15 cellular contexts compared by ENCODE assay signal in the genomic region with DNA sequence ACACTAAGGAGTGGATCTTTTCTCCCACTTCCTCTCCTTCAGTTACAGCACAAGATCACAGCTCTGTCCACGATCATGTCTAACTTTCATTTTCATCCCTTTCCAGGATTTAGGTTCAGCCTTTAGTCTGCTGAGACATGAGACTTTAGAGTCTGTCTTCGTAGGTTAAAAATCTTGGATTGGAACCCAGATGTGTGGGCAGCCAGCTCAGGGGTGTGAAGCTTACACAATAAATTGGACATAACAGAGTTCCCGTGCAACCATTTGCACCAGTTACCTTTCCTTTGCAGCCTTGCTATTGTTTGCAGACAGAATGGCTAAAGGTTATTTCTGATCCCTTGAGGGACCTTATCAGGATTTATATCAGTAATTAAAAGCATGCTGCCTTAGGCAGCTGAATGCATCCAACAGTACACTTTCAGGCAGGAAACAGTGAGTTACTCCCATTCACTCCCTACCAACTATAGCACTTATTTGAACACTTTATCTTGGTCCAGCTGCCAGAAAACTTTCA.
DNase-seq lines count a peak whose midpoint lies in the region; ATAC-seq and TF ChIP-seq lines count a peak whose summit lies in the region.
"Had no signal": no experiment of that assay in that cellular context is flagged by ENCODE, and none has a peak within 500 bp of the region (broad histone marks: within the 10 kb centered on the region; RNA-seq: fewer than 3 reads in every experiment).

No MANE protein-coding gene starts in this region.

- H3K36me3 ChIP-seq in BLaER1: no peaks in the 10 kb centered on the region
- H3K36me3 ChIP-seq in neural progenitor cell: no peaks in the 10 kb centered on the region

- TF ChIP-seq CTCF in neural progenitor cell (IDR thresholded peaks at IDR 0.05): no peak

- no peak for ATAC-seq in GM21360 (IDR thresholded peaks at IDR 0.05; ENCODE audit: unreplicated experiment)
- ATAC-seq: stimulated activated naive CD8-positive, alpha-beta T cell treated with anti-CD3 and anti-CD28 coated beads, Interleukin-15, amount 100 ng/mL, for 72 hours had no signal

- H3K27me3 ChIP-seq in BLaER1: no peaks in the 10 kb centered on the region
- no peaks in the 10 kb centered on the region for H3K27me3 ChIP-seq in neural progenitor cell

- H3F3A ChIP-seq in neural progenitor cell (ENCODE audit: low read depth): no peaks in the 10 kb centered on the region

- no peak overlapping the region for H3K4me3 Mint-ChIP-seq in neural progenitor cell
- H3K4me3 Mint-ChIP-seq in activated T-helper 1 cell treated with anti-CD3 and anti-CD28 coated beads, Interleukin-12 subunit alpha, Interleukin-12 subunit beta, Interleukin-2, Interleukin-4 antibody, amounts not matched to agents 30 ng/mL and 10 ng/mL and 1 ng/mL, durations not matched to agents 14 hours and 24 hours and 36 hours: no peak overlapping the region
- H3K4me3 Mint-ChIP-seq: activated naive CD8-positive, alpha-beta T cell; B cell; stimulated activated naive CD8-positive, alpha-beta T cell treated with anti-CD3 and anti-CD28 coated beads, Interleukin-15, amount 100 ng/mL, for 72 hours had no signal

- H3K79me2 ChIP-seq in neural progenitor cell (ENCODE audit: low read depth): no peaks in the 10 kb centered on the region

- 0 out of 2 replicates have a peak, but pooled peaks cover 4% of the 10 kb centered on the region for H3K9me3 ChIP-seq in BLaER1
- no peaks in the 10 kb centered on the region for H3K9me3 ChIP-seq in neural progenitor cell (ENCODE audit: low read depth)

- H3K36me3 Mint-ChIP-seq in neural progenitor cell: no peaks in the 10 kb centered on the region
- no peaks in the 10 kb centered on the region for H3K36me3 Mint-ChIP-seq in activated T-helper 1 cell treated with anti-CD3 and anti-CD28 coated beads, Interleukin-12 subunit alpha, Interleukin-12 subunit beta, Interleukin-2, Interleukin-4 antibody, amounts not matched to agents 30 ng/mL and 10 ng/mL and 1 ng/mL, durations not matched to agents 14 hours and 24 hours and 36 hours (ENCODE audit: low read depth)
- H3K36me3 Mint-ChIP-seq: activated naive CD8-positive, alpha-beta T cell had no signal

- H3K9me3 Mint-ChIP-seq in neural progenitor cell: no peaks in the 10 kb centered on the region
- no peaks in the 10 kb centered on the region for H3K9me3 Mint-ChIP-seq in activated T-helper 1 cell treated with anti-CD3 and anti-CD28 coated beads, Interleukin-12 subunit alpha, Interleukin-12 subunit beta, Interleukin-2, Interleukin-4 antibody, amounts not matched to agents 30 ng/mL and 10 ng/mL and 1 ng/mL, durations not matched to agents 14 hours and 24 hours and 36 hours
- H3K9me3 Mint-ChIP-seq: stimulated activated naive CD8-positive, alpha-beta T cell treated with anti-CD3 and anti-CD28 coated beads, Interleukin-15, amount 100 ng/mL, for 72 hours had no signal

- no peak overlapping the region for H3K4me3 ChIP-seq in BLaER1
- H3K4me3 ChIP-seq in neural progenitor cell: no peak overlapping the region

- no peaks in the 10 kb centered on the region for H3K27me3 Mint-ChIP-seq in neural progenitor cell (ENCODE audit: insufficient read depth, low read depth)
- H3K27me3 Mint-ChIP-seq in activated T-helper 1 cell treated with anti-CD3 and anti-CD28 coated beads, Interleukin-12 subunit alpha, Interleukin-12 subunit beta, Interleukin-2, Interleukin-4 antibody, amounts not matched to agents 30 ng/mL and 10 ng/mL and 1 ng/mL, durations not matched to agents 14 hours and 24 hours and 36 hours (ENCODE audit: insufficient read depth): peaks cover 9% of the 10 kb centered on the region

- H3K27ac ChIP-seq in BLaER1 (0 out of 2 replicates have a peak overlapping the region, but pooled peaks have one; percentile 8), neural progenitor cell (no peak overlapping the region)

- H3K4me1 Mint-ChIP-seq in neural progenitor cell: peaks cover 4% of the 10 kb centered on the region
- H3K4me1 Mint-ChIP-seq in activated T-helper 1 cell treated with anti-CD3 and anti-CD28 coated beads, Interleukin-12 subunit alpha, Interleukin-12 subunit beta, Interleukin-2, Interleukin-4 antibody, amounts not matched to agents 30 ng/mL and 10 ng/mL and 1 ng/mL, durations not matched to agents 14 hours and 24 hours and 36 hours (ENCODE audit: low read depth): no peaks in the 10 kb centered on the region
- H3K4me1 Mint-ChIP-seq: stimulated activated naive CD8-positive, alpha-beta T cell treated with anti-CD3 and anti-CD28 coated beads, Interleukin-15, amount 100 ng/mL, for 72 hours had no signal

- H3K27ac Mint-ChIP-seq in neural progenitor cell: no peak overlapping the region
- no peak overlapping the region for H3K27ac Mint-ChIP-seq in activated T-helper 1 cell treated with anti-CD3 and anti-CD28 coated beads, Interleukin-12 subunit alpha, Interleukin-12 subunit beta, Interleukin-2, Interleukin-4 antibody, amounts not matched to agents 30 ng/mL and 10 ng/mL and 1 ng/mL, durations not matched to agents 14 hours and 24 hours and 36 hours
- H3K27ac Mint-ChIP-seq: activated naive CD8-positive, alpha-beta T cell; B cell; stimulated activated naive CD8-positive, alpha-beta T cell treated with anti-CD3 and anti-CD28 coated beads, Interleukin-15, amount 100 ng/mL, for 72 hours had no signal

- H3K9ac ChIP-seq in BLaER1 (no peak overlapping the region), neural progenitor cell (no peak overlapping the region)

- H4K20me1 ChIP-seq in BLaER1 (no peaks in the 10 kb centered on the region), neural progenitor cell (ENCODE audit: low read depth) (no peaks in the 10 kb centered on the region)

- H3K4me2 ChIP-seq in BLaER1: peak overlapping the region; percentile 56
- no peak overlapping the region for H3K4me2 ChIP-seq in neural progenitor cell

- H3K4me1 ChIP-seq in BLaER1: peaks cover 63% of the 10 kb centered on the region
- no peaks in the 10 kb centered on the region for H3K4me1 ChIP-seq in neural progenitor cell

- DNase-seq in fibroblast of gingiva (ENCODE audit: low read depth): peak; percentile 12
- DNase-seq in neural progenitor cell (ENCODE audit: low spot score): no peak
- no peak for DNase-seq in NK-92 treated with Interleukin-12 subunit alpha and Interleukin-12 subunit beta, amount 100 ng/mL, for 24 hours (lab: John Stamatoyannopoulos, UW)
- DNase-seq in activated T-helper 1 cell treated with anti-CD3 and anti-CD28 coated beads, Interleukin-12 subunit alpha, Interleukin-12 subunit beta, Interleukin-2, Interleukin-4 antibody, amounts not matched to agents 30 ng/mL and 10 ng/mL and 1 ng/mL, durations not matched to agents 14 hours and 24 hours and 36 hours (ENCODE audit: low spot score): no peak
- DNase-seq in activated T-cell treated with anti-CD3 and anti-CD28 coated beads, Interleukin-2, amount 50 U/mL, for 48 hours: no peak
- DNase-seq: activated CD4-positive, alpha-beta T cell treated with anti-CD3 and anti-CD28 coated beads, Interleukin-2, amount 50 U/mL, for 48 hours; NCI-H510A treated with DMSO at 0.1 percent for 48 hours; stimulated activated CD4-positive, alpha-beta T cell treated with anti-CD3 and anti-CD28 coated beads, Interleukin-2, amount 100 ng/mL, for 48 hours; stimulated activated naive CD8-positive, alpha-beta T cell treated with anti-CD3 and anti-CD28 coated beads, Interleukin-15, amount 100 ng/mL, for 72 hours; T-helper 1 cell had no signal

- intact Hi-C loops in activated T-helper 1 cell treated with anti-CD3 and anti-CD28 coated beads, Interleukin-12 subunit alpha, Interleukin-12 subunit beta, Interleukin-2, Interleukin-4 antibody, amounts not matched to agents 30 ng/mL and 10 ng/mL and 1 ng/mL, durations not matched to agents 14 hours and 24 hours and 36 hours (cut with micrococcal nuclease): no loop called here

- peak overlapping the region; percentile 20 for H2AFZ ChIP-seq in neural progenitor cell (replicated peaks)

TF ChIP-seq in PFSK-1, 5 proteins besides CTCF, POLR2A, EP300 and RAD21:
- TF ChIP-seq SIN3A (IDR thresholded peaks at IDR 0.05; ENCODE audit: borderline replicate concordance, insufficient read depth, low read length) (peak; percentile 43; the same call in 1 of the 2 replicates), POLR2AphosphoS5 (IDR thresholded peaks at IDR 0.05; ENCODE audit: low read depth, low read length) (peak; percentile 65), TAF1 (IDR thresholded peaks at IDR 0.05; ENCODE audit: borderline replicate concordance, insufficient read depth, low read length) (peak; percentile 61; the same call in 1 of the 2 replicates), FOXP2 (optimal IDR thresholded peaks at IDR 0.05; ENCODE audit: borderline replicate concordance, extremely low read depth, extremely low read length, insufficient read depth) (peak; percentile 28), REST (IDR thresholded peaks at IDR 0.05; ENCODE audit: insufficient read depth in 1 of 2, low read depth in 2 of 2, low read length in 2 of 2) (peak in 1 of 2 experiments; percentile 75; a peak in 2 of 4 replicates)
